Comparison of ENCODE assay signal across 9 cellular contexts in genomic region chr5:65059681-65060598, GRCh38.
DNase-seq lines count a peak whose midpoint lies in the region; ATAC-seq, FAIRE-seq and TF ChIP-seq lines count a peak whose summit lies in the region.
"Had no signal": no experiment of that assay in that cellular context is flagged by ENCODE, and none has a peak within 500 bp of the region (broad histone marks: within the 10 kb centered on the region; RNA-seq: fewer than 3 reads in every experiment).

No MANE protein-coding gene starts in this region.

- FAIRE-seq in GM12878 (lab: Jason Lieb, UNC), result no peak
- FAIRE-seq: kidney had no signal

- H3K27ac ChIP-seq in GM12878 (ENCODE audit: control insufficient read depth, insufficient read depth), result peak overlapping the region; percentile 95
- H3K27ac ChIP-seq in neuronal stem cell (replicated peaks; ENCODE audit: low read length), result no peak overlapping the region
- H3K27ac ChIP-seq in uterus, result no peak overlapping the region

- TF ChIP-seq POLR2A in GM12878 (IDR thresholded peaks at IDR 0.05; ENCODE audit: low read depth, low read length) (no peak), uterus (IDR thresholded peaks at IDR 0.05) (no peak)

- H3K9ac ChIP-seq in GM12878 (ENCODE audit: control insufficient read depth, insufficient read depth, low read length) (no peak overlapping the region; the same call in 1 of the 2 replicates), neuronal stem cell (ENCODE audit: low read depth, low read length, poor library complexity) (peak overlapping the region; percentile 27)

- no peak for TF ChIP-seq EP300 in GM12878 (IDR thresholded peaks at IDR 0.05; ENCODE audit: borderline replicate concordance in 1 of 2, control insufficient read depth in 1 of 2, low read depth in 2 of 2, low read length in 2 of 2)

- intact Hi-C loops in GM12878 (cut with micrococcal nuclease; ENCODE audit: unreplicated experiment), result loop anchor here (5.0 to 10.0 kb wide), 2 partner anchors 85 to 422 kb away; partner anchors contain the start of gene ADAMTS6
- intact Hi-C loops in uterus (cut with DNase I; ENCODE audit: low total_unique reads), result no loop called here

- H3K36me3 ChIP-seq in GM12878 (ENCODE audit: control insufficient read depth in 2 of 2, insufficient read depth in 2 of 2, low read length in 1 of 2) (no peaks in the 10 kb centered on the region), neuronal stem cell (replicated peaks in 1 of 2; ENCODE audit: control insufficient read depth in 2 of 2, insufficient read depth in 2 of 2, low read length in 2 of 2) (no peaks in the 10 kb centered on the region), uterus (no peaks in the 10 kb centered on the region)

- peak; percentile 19 for ATAC-seq in GM12878

- no peak overlapping the region for H3K23ac ChIP-seq in neuronal stem cell (ENCODE audit: low read depth, low read length, poor library complexity)

- no peak overlapping the region for H2AK5ac ChIP-seq in neuronal stem cell (ENCODE audit: low read depth, low read length)

- peaks cover 8% of the 10 kb centered on the region; the same call in 2 of the 3 replicates for H3K9me3 ChIP-seq in GM12878 (replicated peaks; ENCODE audit: control insufficient read depth, insufficient read depth, low read length)
- H3K9me3 ChIP-seq in neuronal stem cell (replicated peaks in 1 of 2; ENCODE audit: control insufficient read depth in 2 of 2, insufficient read depth in 1 of 2, low read depth in 1 of 2, low read length in 2 of 2), result no peaks in the 10 kb centered on the region
- H3K9me3 ChIP-seq in uterus, result no peaks in the 10 kb centered on the region

- CTCF ChIA-PET in GM12878 (lab: Yijun Ruan, JAX), result interaction anchor here (0.7 to 3.8 kb wide), 13 partner anchors 8 to 423 kb away, joined by 3 to 25 read pairs (median 4); no protein-coding TSS in a partner anchor

- no peak overlapping the region for H3K4ac ChIP-seq in neuronal stem cell (ENCODE audit: low read length)

- H3K27me3 ChIP-seq in GM12878 (replicated peaks in 1 of 2; ENCODE audit: control insufficient read depth in 2 of 2, insufficient read depth in 2 of 2, low read length in 1 of 2), result no peaks in the 10 kb centered on the region
- no peaks in the 10 kb centered on the region for H3K27me3 ChIP-seq in neuronal stem cell (ENCODE audit: control insufficient read depth in 3 of 3, insufficient read depth in 3 of 3, low read depth in 1 of 3, low read length in 3 of 3)
- H3K27me3 ChIP-seq in uterus, result no peaks in the 10 kb centered on the region

- BruUV-seq in GM12878 (replicated peaks; lab: Mats Ljungman, UMichigan), result no TSS peak

- H3K4me3 ChIP-seq in GM12865 (ENCODE audit: low read depth, low read length) (no peak overlapping the region), GM12878 (no peak overlapping the region), neuronal stem cell (ENCODE audit: low read length in 2 of 2) (no peak overlapping the region), uterus (no peak overlapping the region)

- TF ChIP-seq CTCF in GM12865 (IDR thresholded peaks at IDR 0.05; ENCODE audit: insufficient read depth, low read depth, low read length, missing control alignments) (no peak), GM12878 (IDR thresholded peaks at IDR 0.05 in 2 of 3, conservative IDR thresholded peaks at IDR 0.05 in 1 of 3; ENCODE audit: control insufficient read depth in 2 of 3, extremely low read depth in 1 of 3, insufficient read depth in 1 of 3, low read depth in 3 of 3, low read length in 3 of 3) (no peak), uterus (IDR thresholded peaks at IDR 0.05) (no peak)

- peak overlapping the region; percentile 78 for H3K18ac ChIP-seq in neuronal stem cell (ENCODE audit: low read length)

- no peak overlapping the region for H3K14ac ChIP-seq in neuronal stem cell (ENCODE audit: low read length)

- no peak overlapping the region for H2BK5ac ChIP-seq in neuronal stem cell (ENCODE audit: low read length)

- 67% methylated on average over 6 of the region's 6 CpGs for WGBS in GM12878 (ENCODE audit: insufficient coverage, insufficient replicate concordance, low lambda C conversion rate, missing lambda C conversion rate)
- WGBS in neuronal stem cell (ENCODE audit: extremely low coverage in 2 of 2, insufficient read length in 2 of 2, insufficient replicate concordance in 1 of 2), 2 donors, result no CpG with 5 or more reads among the region's 6 CpGs

- SMC1A ChIA-PET in GM12878 (lab: Charles Lee; ENCODE audit: uncharacterized antibody, unreplicated experiment), result interaction anchor here (0.8 to 25.4 kb wide), 11 partner anchors 12 to 114 kb away, joined by 3 to 614 read pairs (median 5); no protein-coding TSS in a partner anchor

- TF ChIP-seq RAD21 in GM12878 (IDR thresholded peaks at IDR 0.05; ENCODE audit: insufficient read depth, low read depth, low read length), result no peak

- H3K4me2 ChIP-seq in GM12878 (ENCODE audit: control insufficient read depth, insufficient read depth) (peak overlapping the region; percentile 53), neuronal stem cell (ENCODE audit: insufficient read depth, low read length, poor library complexity, severe bottlenecking) (no peak overlapping the region)

- no peak overlapping the region for H4K8ac ChIP-seq in neuronal stem cell (ENCODE audit: low read depth, low read length)

- RAD21 ChIA-PET in GM12878 (lab: Charles Lee; ENCODE audit: unreplicated experiment), result interaction anchor here (0.7 to 6.8 kb wide), 11 partner anchors 10 to 423 kb away, joined by 3 to 123 read pairs (median 6); partner anchors contain the start of gene ADAMTS6

- in situ Hi-C loops in GM12878 (cut with MboI), result loop anchor here (25.0 kb wide), 1 partner anchor 873 kb away; no protein-coding TSS in a partner anchor

- H2BK12ac ChIP-seq in neuronal stem cell (ENCODE audit: low read length), result no peak overlapping the region

- H2AFZ ChIP-seq in GM12878 (ENCODE audit: control insufficient read depth, low read depth, low read length) (peak overlapping the region; percentile 48), neuronal stem cell (ENCODE audit: low read length) (no peak overlapping the region)

- POLR2A ChIA-PET in GM12878 (lab: Charles Lee), result interaction anchor here (0.8 to 5.0 kb wide), 9 partner anchors 8 to 423 kb away, joined by 3 to 49 read pairs (median 4); no protein-coding TSS in a partner anchor

- no peaks in the 10 kb centered on the region for H3K79me1 ChIP-seq in neuronal stem cell (ENCODE audit: low read depth, low read length)

- H4K20me1 ChIP-seq in GM12878 (ENCODE audit: control insufficient read depth, insufficient read depth), result no peaks in the 10 kb centered on the region

- DNase-seq in GM12865 (ENCODE audit: low read depth) (peak; percentile 68), HCEC 1CT (peak; percentile 23), GM12878 (ENCODE audit: low read depth, low spot score) (peak; percentile 44), neuronal stem cell (ENCODE audit: low spot score) (no peak), EL (no peak), uterus (no peak), NOMO-1 treated with dmso at 0.1 percent for 144 hours (lab: John Stamatoyannopoulos, UW; ENCODE audit: unreplicated experiment) (no peak)
- DNase-seq: DMS153, kidney had no signal

- no peak overlapping the region for H2BK15ac ChIP-seq in neuronal stem cell (ENCODE audit: low read length)

- H3K79me2 ChIP-seq in GM12878 (ENCODE audit: control insufficient read depth, insufficient read depth, low read length), result no peaks in the 10 kb centered on the region

- H3K4me1 ChIP-seq in GM12878 (ENCODE audit: control insufficient read depth, insufficient read depth, low read length) (peaks cover 51% of the 10 kb centered on the region), neuronal stem cell (ENCODE audit: control insufficient read depth in 2 of 2, insufficient read depth in 1 of 2, low read depth in 1 of 2, low read length in 2 of 2) (no peaks in the 10 kb centered on the region), uterus (peaks cover 8 to 12% of the 10 kb centered on the region in 2 donors)

- no peak overlapping the region for H4K91ac ChIP-seq in neuronal stem cell (ENCODE audit: low read depth, low read length, poor library complexity)

- no peak overlapping the region for H2BK120ac ChIP-seq in neuronal stem cell (ENCODE audit: low read depth, low read length)

TF ChIP-seq in GM12878, 131 proteins besides CTCF, POLR2A, EP300 and RAD21 (continues in another document):
- TF ChIP-seq ZNF687 (IDR thresholded peaks at IDR 0.05) (no peak), STAT3 (IDR thresholded peaks at IDR 0.05; ENCODE audit: low read depth, low read length) (no peak), IKZF1 (conservative IDR thresholded peaks at IDR 0.05) (no peak; the same call in 1 of the 2 replicates)

Comparison
In these comparisons a context has a peak if more than half of its experiments do, and no peak if none do; other contexts are left out.
1. DNase-seq: peak in GM12865 (single experiment), HCEC 1CT (single experiment) and GM12878 (single experiment); none in neuronal stem cell (single experiment), EL (single experiment), uterus (0 of 2) and NOMO-1 treated with dmso at 0.1 percent for 144 hours (single experiment).